Comparison of ENCODE assay signal across 1 cellular context in the genomic region with DNA sequence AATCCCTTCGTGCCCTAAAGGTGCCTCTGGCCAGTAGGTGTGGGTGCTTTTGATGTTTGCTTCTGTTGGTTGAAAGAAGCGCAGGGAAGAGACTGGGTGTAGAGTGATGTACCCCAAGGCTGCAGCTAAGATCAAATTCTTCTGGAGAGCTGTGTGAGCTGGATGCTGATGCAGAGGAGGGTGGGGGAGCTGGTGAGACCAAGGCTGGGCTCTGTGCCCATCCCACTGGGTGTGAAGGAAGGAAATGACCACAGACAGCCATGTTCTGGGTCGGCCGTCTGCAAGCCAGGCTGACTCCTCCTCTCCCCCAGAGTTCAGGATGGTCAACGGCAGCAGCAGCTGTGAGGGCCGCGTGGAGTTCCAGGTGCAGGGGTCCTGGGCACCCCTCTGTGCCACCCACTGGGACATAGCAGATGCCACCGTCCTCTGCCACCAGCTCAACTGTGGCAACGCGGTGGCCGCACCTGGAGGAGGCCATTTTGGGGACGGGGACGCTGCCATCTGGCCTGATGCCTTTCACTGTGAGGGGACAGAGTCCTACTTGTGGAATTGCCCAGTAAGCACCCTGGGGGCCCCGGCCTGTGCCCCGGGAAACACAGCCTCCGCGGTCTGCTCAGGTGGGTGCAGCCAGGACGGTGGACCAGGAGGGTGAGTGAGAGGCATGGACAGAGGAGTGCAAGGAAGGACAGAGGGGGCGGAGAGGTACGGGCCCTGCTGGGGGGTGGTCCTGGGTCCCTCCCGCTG.
TF ChIP-seq lines count a peak whose summit lies in the region.

No MANE protein-coding gene starts in this region.

TF ChIP-seq in IMR-90, 13 proteins besides CTCF, POLR2A, EP300 and RAD21:
- no peak for TF ChIP-seq FOS (IDR thresholded peaks at IDR 0.05; ENCODE audit: low read depth, low read length)
- no peak for TF ChIP-seq NFE2L2 (IDR thresholded peaks at IDR 0.05; ENCODE audit: low read depth, low read length)
- TF ChIP-seq CEBPB (IDR thresholded peaks at IDR 0.05; ENCODE audit: low read depth, low read length), result no peak
- no peak for TF ChIP-seq BHLHE40 (IDR thresholded peaks at IDR 0.05; ENCODE audit: low read depth, low read length)
- TF ChIP-seq MAZ (IDR thresholded peaks at IDR 0.05; ENCODE audit: borderline replicate concordance, low read depth, low read length), result no peak
